In the genomic region with DNA sequence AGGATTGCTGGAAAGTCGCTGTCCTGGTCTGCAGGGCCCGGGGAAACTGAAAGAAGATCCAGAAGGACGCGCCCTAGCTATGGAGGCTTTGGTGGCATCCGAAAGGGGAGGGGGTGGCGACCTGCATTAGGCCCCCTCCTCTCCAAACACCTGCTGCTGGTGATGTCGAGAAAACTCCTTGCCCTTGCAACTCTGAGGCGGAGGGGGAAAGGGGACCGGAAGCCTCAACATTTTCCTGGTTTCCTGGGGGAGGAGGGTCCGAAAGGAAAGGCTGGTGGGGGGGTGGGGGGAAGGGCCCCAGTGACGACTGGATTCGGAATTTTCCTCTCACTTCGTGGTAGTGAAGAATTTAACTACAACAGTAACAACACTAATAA, we compare ENCODE assay signal across 10 cellular contexts.
DNase-seq lines count a peak whose midpoint lies in the region; ATAC-seq and TF ChIP-seq lines count a peak whose summit lies in the region.
"Had no signal": no experiment of that assay in that cellular context is flagged by ENCODE, and none has a peak within 500 bp of the region (broad histone marks: within the 10 kb centered on the region; RNA-seq: fewer than 3 reads in every experiment).

No MANE protein-coding gene starts in this region.

- DNase-seq in activated CD4-positive, alpha-beta T cell treated with anti-CD3 and anti-CD28 coated beads, Interleukin-2, amount 10 ng/mL, durations not matched to agents 24 days and 14 days = no peak
- DNase-seq in activated CD4-positive, alpha-beta T cell treated with anti-CD3 and anti-CD28 coated beads, Interleukin-2, amount 50 U/mL, for 4 hours = no peak
- DNase-seq in activated T-helper 2 cell treated with anti-CD3 and anti-CD28 coated beads, Interferon-gamma antibody, Interleukin-2, Interleukin-4, amounts not matched to agents 10 μg/mL and 5 μg/mL and 100 μg/mL, durations not matched to agents 14 hours and 24 hours and 36 hours (ENCODE audit: low spot score) = no peak
- DNase-seq in immature natural killer cell (no peak), uterus (no peak), NCI-H146 treated with DMSO at 0.1 percent for 48 hours (lab: John Stamatoyannopoulos, UW; ENCODE audit: unreplicated experiment) (no peak)
- no peak for DNase-seq in stimulated activated naive CD8-positive, alpha-beta T cell treated with anti-CD3 and anti-CD28 coated beads, Interleukin-15, amount 100 ng/mL, for 72 hours
- DNase-seq: cortex of kidney, kidney glomerular epithelial cell had no signal

- H3K36me3 ChIP-seq in uterus = no peaks in the 10 kb centered on the region

- H3K9me3 Mint-ChIP-seq in activated CD4-positive, alpha-beta T cell treated with anti-CD3 and anti-CD28 coated beads, Interleukin-2, amount 10 ng/mL, durations not matched to agents 24 days and 14 days = no peaks in the 10 kb centered on the region
- H3K9me3 Mint-ChIP-seq in activated T-helper 2 cell treated with anti-CD3 and anti-CD28 coated beads, Interferon-gamma antibody, Interleukin-2, Interleukin-4, amounts not matched to agents 10 μg/mL and 5 μg/mL and 100 μg/mL, durations not matched to agents 14 hours and 24 hours and 36 hours = no peaks in the 10 kb centered on the region
- peaks cover 0 to 1% (median 0%) of the 10 kb centered on the region in 6 donors for H3K9me3 Mint-ChIP-seq in immature natural killer cell
- H3K9me3 Mint-ChIP-seq in stimulated activated naive CD8-positive, alpha-beta T cell treated with anti-CD3 and anti-CD28 coated beads, Interleukin-15, amount 100 ng/mL, for 72 hours = no peaks in the 10 kb centered on the region

- peak overlapping the region; percentile 86 for H3K4me3 Mint-ChIP-seq in activated CD4-positive, alpha-beta T cell treated with anti-CD3 and anti-CD28 coated beads, Interleukin-2, amount 10 ng/mL, durations not matched to agents 24 days and 14 days
- peak overlapping the region; percentile 58 for H3K4me3 Mint-ChIP-seq in activated T-helper 2 cell treated with anti-CD3 and anti-CD28 coated beads, Interferon-gamma antibody, Interleukin-2, Interleukin-4, amounts not matched to agents 10 μg/mL and 5 μg/mL and 100 μg/mL, durations not matched to agents 14 hours and 24 hours and 36 hours (ENCODE audit: low read depth)
- peak overlapping the region; percentile 22 to 91 (median 86) for H3K4me3 Mint-ChIP-seq in immature natural killer cell
- H3K4me3 Mint-ChIP-seq in stimulated activated naive CD8-positive, alpha-beta T cell treated with anti-CD3 and anti-CD28 coated beads, Interleukin-15, amount 100 ng/mL, for 72 hours = peak overlapping the region; percentile 46 to 91

- peaks cover 0 to 15% of the 10 kb centered on the region in 2 donors for H3K27me3 ChIP-seq in uterus

- no peaks in the 10 kb centered on the region for H3K36me3 Mint-ChIP-seq in activated CD4-positive, alpha-beta T cell treated with anti-CD3 and anti-CD28 coated beads, Interleukin-2, amount 10 ng/mL, durations not matched to agents 24 days and 14 days (ENCODE audit: low read depth)
- no peaks in the 10 kb centered on the region for H3K36me3 Mint-ChIP-seq in activated T-helper 2 cell treated with anti-CD3 and anti-CD28 coated beads, Interferon-gamma antibody, Interleukin-2, Interleukin-4, amounts not matched to agents 10 μg/mL and 5 μg/mL and 100 μg/mL, durations not matched to agents 14 hours and 24 hours and 36 hours (ENCODE audit: low read depth)
- H3K36me3 Mint-ChIP-seq in immature natural killer cell = no peaks in the 10 kb centered on the region

- peaks cover 15% of the 10 kb centered on the region for H3K4me1 Mint-ChIP-seq in activated CD4-positive, alpha-beta T cell treated with anti-CD3 and anti-CD28 coated beads, Interleukin-2, amount 10 ng/mL, durations not matched to agents 24 days and 14 days
- peaks cover 13% of the 10 kb centered on the region for H3K4me1 Mint-ChIP-seq in activated T-helper 2 cell treated with anti-CD3 and anti-CD28 coated beads, Interferon-gamma antibody, Interleukin-2, Interleukin-4, amounts not matched to agents 10 μg/mL and 5 μg/mL and 100 μg/mL, durations not matched to agents 14 hours and 24 hours and 36 hours (ENCODE audit: low read depth)
- H3K4me1 Mint-ChIP-seq in immature natural killer cell = peaks cover 15 to 18% of the 10 kb centered on the region in 2 donors
- H3K4me1 Mint-ChIP-seq in stimulated activated naive CD8-positive, alpha-beta T cell treated with anti-CD3 and anti-CD28 coated beads, Interleukin-15, amount 100 ng/mL, for 72 hours = peaks cover 25% of the 10 kb centered on the region

- TF ChIP-seq CTCF in uterus (IDR thresholded peaks at IDR 0.05) = no peak

- no peak overlapping the region for H3K4me3 ChIP-seq in uterus

- H3K4me1 ChIP-seq in uterus = no peaks in the 10 kb centered on the region

- H3K9me3 ChIP-seq in uterus = no peaks in the 10 kb centered on the region

- H3K27me3 Mint-ChIP-seq in activated CD4-positive, alpha-beta T cell treated with anti-CD3 and anti-CD28 coated beads, Interleukin-2, amount 10 ng/mL, durations not matched to agents 24 days and 14 days = peaks cover 48% of the 10 kb centered on the region
- peaks cover 42% of the 10 kb centered on the region for H3K27me3 Mint-ChIP-seq in activated T-helper 2 cell treated with anti-CD3 and anti-CD28 coated beads, Interferon-gamma antibody, Interleukin-2, Interleukin-4, amounts not matched to agents 10 μg/mL and 5 μg/mL and 100 μg/mL, durations not matched to agents 14 hours and 24 hours and 36 hours (ENCODE audit: low read depth)
- peaks cover 4 to 19% (median 8%) of the 10 kb centered on the region in 3 donors for H3K27me3 Mint-ChIP-seq in immature natural killer cell (ENCODE audit: low read depth in 3 of 3)
- peaks cover 21% of the 10 kb centered on the region for H3K27me3 Mint-ChIP-seq in stimulated activated naive CD8-positive, alpha-beta T cell treated with anti-CD3 and anti-CD28 coated beads, Interleukin-15, amount 100 ng/mL, for 72 hours

- no peak overlapping the region for H3K27ac ChIP-seq in uterus

- TF ChIP-seq POLR2A in uterus (IDR thresholded peaks at IDR 0.05) = no peak

- intact Hi-C loops in activated CD4-positive, alpha-beta T cell treated with anti-CD3 and anti-CD28 coated beads, Interleukin-2, amount 10 ng/mL, durations not matched to agents 24 days and 14 days (cut with micrococcal nuclease) = no loop called here
- intact Hi-C loops in activated T-helper 2 cell treated with anti-CD3 and anti-CD28 coated beads, Interferon-gamma antibody, Interleukin-2, Interleukin-4, amounts not matched to agents 10 μg/mL and 5 μg/mL and 100 μg/mL, durations not matched to agents 14 hours and 24 hours and 36 hours (cut with micrococcal nuclease) = loop anchor here (10.0 kb wide), 1 partner anchor 186 kb away; no protein-coding TSS in a partner anchor
- intact Hi-C loops in uterus (cut with DNase I; ENCODE audit: low total_unique reads) = no loop called here

- ATAC-seq in stimulated activated naive CD8-positive, alpha-beta T cell treated with anti-CD3 and anti-CD28 coated beads, Interleukin-15, amount 100 ng/mL, for 72 hours = no peak
- ATAC-seq in GM19324 (IDR thresholded peaks at IDR 0.05; ENCODE audit: low FRiP score, unreplicated experiment) = no peak

- no peak overlapping the region for H3K27ac Mint-ChIP-seq in activated CD4-positive, alpha-beta T cell treated with anti-CD3 and anti-CD28 coated beads, Interleukin-2, amount 10 ng/mL, durations not matched to agents 24 days and 14 days
- H3K27ac Mint-ChIP-seq in activated T-helper 2 cell treated with anti-CD3 and anti-CD28 coated beads, Interferon-gamma antibody, Interleukin-2, Interleukin-4, amounts not matched to agents 10 μg/mL and 5 μg/mL and 100 μg/mL, durations not matched to agents 14 hours and 24 hours and 36 hours = no peak overlapping the region
- H3K27ac Mint-ChIP-seq in immature natural killer cell = no peak overlapping the region
- H3K27ac Mint-ChIP-seq in stimulated activated naive CD8-positive, alpha-beta T cell treated with anti-CD3 and anti-CD28 coated beads, Interleukin-15, amount 100 ng/mL, for 72 hours = no peak overlapping the region
